In the genomic region with DNA sequence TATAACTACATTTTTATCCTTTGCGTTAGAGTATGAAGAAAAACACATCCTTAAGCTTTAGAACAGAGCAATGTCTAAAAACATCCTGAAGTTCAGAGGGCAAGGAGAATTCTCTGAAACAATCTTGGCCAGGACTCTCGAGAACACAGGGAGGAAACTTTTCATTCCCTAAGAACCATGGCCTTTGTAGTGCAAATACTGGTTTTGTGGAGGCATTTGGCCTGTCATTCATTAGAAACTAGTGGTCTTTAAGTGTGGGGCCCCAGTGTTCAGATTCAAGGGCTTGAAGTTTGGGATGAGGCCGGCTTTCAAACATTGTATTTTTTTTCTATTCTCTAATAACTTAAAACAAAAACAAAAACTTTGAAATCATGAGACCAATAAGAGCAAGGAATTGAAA, we compare ENCODE assay signal across 1 cellular context.
TF ChIP-seq lines count a peak whose summit lies in the region.

No MANE protein-coding gene starts in this region.

TF ChIP-seq in WTC11, 78 proteins besides CTCF, POLR2A, EP300 and RAD21 (continued from another document):
- TF ChIP-seq E2F5 (CRISPR knock-in tag; IDR thresholded peaks at IDR 0.05) (no peak), MXD4 (CRISPR knock-in tag; IDR thresholded peaks at IDR 0.05; ENCODE audit: borderline replicate concordance) (no peak), HMGA2 (CRISPR knock-in tag; IDR thresholded peaks at IDR 0.05) (no peak), GRHL2 (CRISPR knock-in tag; IDR thresholded peaks at IDR 0.05; ENCODE audit: insufficient replicate concordance, severe bottlenecking) (no peak), HMGXB4 (CRISPR knock-in tag; IDR thresholded peaks at IDR 0.05) (no peak), ZNF263 (CRISPR knock-in tag; IDR thresholded peaks at IDR 0.05; ENCODE audit: low read depth) (no peak), ATF2 (CRISPR knock-in tag; IDR thresholded peaks at IDR 0.05; ENCODE audit: borderline replicate concordance, low read depth) (no peak), NR2C2 (CRISPR knock-in tag; IDR thresholded peaks at IDR 0.05) (no peak), ESRRA (CRISPR knock-in tag; IDR thresholded peaks at IDR 0.05; ENCODE audit: borderline replicate concordance) (no peak)
- TF ChIP-seq, protein P1, sequence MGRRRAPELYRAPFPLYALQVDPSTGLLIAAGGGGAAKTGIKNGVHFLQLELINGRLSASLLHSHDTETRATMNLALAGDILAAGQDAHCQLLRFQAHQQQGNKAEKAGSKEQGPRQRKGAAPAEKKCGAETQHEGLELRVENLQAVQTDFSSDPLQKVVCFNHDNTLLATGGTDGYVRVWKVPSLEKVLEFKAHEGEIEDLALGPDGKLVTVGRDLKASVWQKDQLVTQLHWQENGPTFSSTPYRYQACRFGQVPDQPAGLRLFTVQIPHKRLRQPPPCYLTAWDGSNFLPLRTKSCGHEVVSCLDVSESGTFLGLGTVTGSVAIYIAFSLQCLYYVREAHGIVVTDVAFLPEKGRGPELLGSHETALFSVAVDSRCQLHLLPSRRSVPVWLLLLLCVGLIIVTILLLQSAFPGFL (CRISPR knock-in tag; IDR thresholded peaks at IDR 0.05; ENCODE audit: borderline replicate concordance): no peak
- TF ChIP-seq, protein P2, sequence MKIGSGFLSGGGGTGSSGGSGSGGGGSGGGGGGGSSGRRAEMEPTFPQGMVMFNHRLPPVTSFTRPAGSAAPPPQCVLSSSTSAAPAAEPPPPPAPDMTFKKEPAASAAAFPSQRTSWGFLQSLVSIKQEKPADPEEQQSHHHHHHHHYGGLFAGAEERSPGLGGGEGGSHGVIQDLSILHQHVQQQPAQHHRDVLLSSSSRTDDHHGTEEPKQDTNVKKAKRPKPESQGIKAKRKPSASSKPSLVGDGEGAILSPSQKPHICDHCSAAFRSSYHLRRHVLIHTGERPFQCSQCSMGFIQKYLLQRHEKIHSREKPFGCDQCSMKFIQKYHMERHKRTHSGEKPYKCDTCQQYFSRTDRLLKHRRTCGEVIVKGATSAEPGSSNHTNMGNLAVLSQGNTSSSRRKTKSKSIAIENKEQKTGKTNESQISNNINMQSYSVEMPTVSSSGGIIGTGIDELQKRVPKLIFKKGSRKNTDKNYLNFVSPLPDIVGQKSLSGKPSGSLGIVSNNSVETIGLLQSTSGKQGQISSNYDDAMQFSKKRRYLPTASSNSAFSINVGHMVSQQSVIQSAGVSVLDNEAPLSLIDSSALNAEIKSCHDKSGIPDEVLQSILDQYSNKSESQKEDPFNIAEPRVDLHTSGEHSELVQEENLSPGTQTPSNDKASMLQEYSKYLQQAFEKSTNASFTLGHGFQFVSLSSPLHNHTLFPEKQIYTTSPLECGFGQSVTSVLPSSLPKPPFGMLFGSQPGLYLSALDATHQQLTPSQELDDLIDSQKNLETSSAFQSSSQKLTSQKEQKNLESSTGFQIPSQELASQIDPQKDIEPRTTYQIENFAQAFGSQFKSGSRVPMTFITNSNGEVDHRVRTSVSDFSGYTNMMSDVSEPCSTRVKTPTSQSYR (CRISPR knock-in tag; IDR thresholded peaks at IDR 0.05): no peak
- TF ChIP-seq, protein P3, sequence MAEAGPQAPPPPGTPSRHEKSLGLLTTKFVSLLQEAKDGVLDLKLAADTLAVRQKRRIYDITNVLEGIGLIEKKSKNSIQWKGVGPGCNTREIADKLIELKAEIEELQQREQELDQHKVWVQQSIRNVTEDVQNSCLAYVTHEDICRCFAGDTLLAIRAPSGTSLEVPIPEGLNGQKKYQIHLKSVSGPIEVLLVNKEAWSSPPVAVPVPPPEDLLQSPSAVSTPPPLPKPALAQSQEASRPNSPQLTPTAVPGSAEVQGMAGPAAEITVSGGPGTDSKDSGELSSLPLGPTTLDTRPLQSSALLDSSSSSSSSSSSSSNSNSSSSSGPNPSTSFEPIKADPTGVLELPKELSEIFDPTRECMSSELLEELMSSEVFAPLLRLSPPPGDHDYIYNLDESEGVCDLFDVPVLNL (CRISPR knock-in tag; IDR thresholded peaks at IDR 0.05; ENCODE audit: borderline replicate concordance, low read depth): no peak
- TF ChIP-seq, protein P4, sequence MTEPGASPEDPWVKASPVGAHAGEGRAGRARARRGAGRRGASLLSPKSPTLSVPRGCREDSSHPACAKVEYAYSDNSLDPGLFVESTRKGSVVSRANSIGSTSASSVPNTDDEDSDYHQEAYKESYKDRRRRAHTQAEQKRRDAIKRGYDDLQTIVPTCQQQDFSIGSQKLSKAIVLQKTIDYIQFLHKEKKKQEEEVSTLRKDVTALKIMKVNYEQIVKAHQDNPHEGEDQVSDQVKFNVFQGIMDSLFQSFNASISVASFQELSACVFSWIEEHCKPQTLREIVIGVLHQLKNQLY (CRISPR knock-in tag; IDR thresholded peaks at IDR 0.05): no peak
